ENCODE assay signal across 31 cellular contexts in the genomic region with DNA sequence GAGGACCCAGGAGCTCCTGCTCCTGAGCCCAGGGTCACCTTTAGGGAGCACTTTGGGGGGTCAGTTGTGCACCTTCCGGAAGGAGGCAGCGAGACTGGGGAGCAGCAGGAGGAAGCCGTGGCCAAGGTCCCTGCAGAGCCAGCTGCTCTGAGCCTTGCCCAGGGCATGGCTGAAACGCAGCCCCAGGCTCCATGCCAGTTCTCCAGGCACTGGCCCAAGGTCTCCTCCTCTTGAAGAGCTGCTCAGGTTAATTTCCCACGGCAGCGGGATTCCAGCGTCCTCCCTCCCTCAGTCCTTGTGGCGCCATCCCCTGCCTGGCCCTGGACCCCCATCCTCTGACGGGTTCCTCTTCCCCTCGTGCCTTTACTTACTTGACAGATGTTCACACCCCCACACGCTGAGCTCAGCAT. TPM values are rescaled to one million over a fixed set of nuclear protein-coding genes. Genes with fewer than 3 reads are reported as not detected.
DNase-seq lines count a peak whose midpoint lies in the region; ATAC-seq and TF ChIP-seq lines count a peak whose summit lies in the region.
"Had no signal": no experiment of that assay in that cellular context is flagged by ENCODE, and none has a peak within 500 bp of the region (broad histone marks: within the 10 kb centered on the region; RNA-seq: fewer than 3 reads in every experiment).

No MANE protein-coding gene starts in this region.

- no peak overlapping the region for H4K91ac ChIP-seq in neuronal stem cell (ENCODE audit: low read depth, low read length, poor library complexity)

- no peaks in the 10 kb centered on the region for H3K9me3 Mint-ChIP-seq in activated naive CD4-positive, alpha-beta T cell treated with anti-CD3 and anti-CD28 coated beads for 36 hours
- H3K9me3 Mint-ChIP-seq: CD8-positive, alpha-beta T cell; endodermal cell; natural killer cell had no signal

- CTCF ChIA-PET in SK-N-SH (lab: Yijun Ruan, JAX) (no interaction called here), HEK293T (lab: Yijun Ruan, JAX) (no interaction called here)
- CTCF ChIA-PET in activated naive CD4-positive, alpha-beta T cell treated with anti-CD3 and anti-CD28 coated beads for 36 hours (lab: Charles Lee): no interaction called here

- H3K27ac ChIP-seq in SK-N-SH (ENCODE audit: low read depth in 2 of 2, low read length in 1 of 2) (no peak overlapping the region), BLaER1 (no peak overlapping the region), neuronal stem cell (replicated peaks; ENCODE audit: low read length) (no peak overlapping the region), transverse colon (no peak overlapping the region)
- H3K27ac ChIP-seq: A549, HL-60, KMS-11, thoracic aorta, vagina had no signal

- H3K27me3 ChIP-seq in SK-N-SH (ENCODE audit: insufficient read depth): peaks cover 6% of the 10 kb centered on the region; the same call in 1 of the 2 replicates
- H3K27me3 ChIP-seq in BLaER1: peaks cover 22% of the 10 kb centered on the region; the same call in 1 of the 2 replicates
- H3K27me3 ChIP-seq in neuronal stem cell (ENCODE audit: control insufficient read depth in 3 of 3, insufficient read depth in 3 of 3, low read depth in 1 of 3, low read length in 3 of 3): peaks cover 0 to 59% (median 4%) of the 10 kb centered on the region in 3 experiments
- H3K27me3 ChIP-seq in transverse colon: no peaks in the 10 kb centered on the region
- H3K27me3 ChIP-seq: vagina had no signal

- H3K27ac Mint-ChIP-seq in activated naive CD4-positive, alpha-beta T cell treated with anti-CD3 and anti-CD28 coated beads for 36 hours: no peak overlapping the region
- H3K27ac Mint-ChIP-seq: CD8-positive, alpha-beta T cell; endodermal cell; natural killer cell had no signal

- no peak overlapping the region for H4K8ac ChIP-seq in neuronal stem cell (ENCODE audit: low read depth, low read length)

- POLR2A ChIA-PET in SK-N-SH (lab: Yijun Ruan, JAX): no interaction called here
- POLR2A ChIA-PET in HEK293T (lab: Yijun Ruan, JAX): no interaction called here

- H3K4me2 ChIP-seq in SK-N-SH (no peak overlapping the region), BLaER1 (peak overlapping the region; percentile 48), neuronal stem cell (ENCODE audit: insufficient read depth, low read length, poor library complexity, severe bottlenecking) (no peak overlapping the region)
- H3K4me2 ChIP-seq: A549, KMS-11 had no signal

- ATAC-seq in SK-N-SH treated with all-trans-retinoic acid at 6 μM for 48 hours: no peak
- ATAC-seq: CD8-positive, alpha-beta T cell; mucosa of descending colon; natural killer cell; Panc1; stimulated activated naive CD8-positive, alpha-beta T cell treated with anti-CD3 and anti-CD28 coated beads, Interleukin-15, Interleukin-2, amounts not matched to agents 100 U/mL and 50 U/mL, for 24 hours had no signal

- intact Hi-C loops in transverse colon (cut with DNase I; ENCODE audit: low total_unique reads): no loop called here
- intact Hi-C loops in activated naive CD4-positive, alpha-beta T cell treated with anti-CD3 and anti-CD28 coated beads for 36 hours (cut with micrococcal nuclease): no loop called here

- in situ Hi-C loops in transverse colon (cut with MboI; ENCODE audit: low pct_ligation_motif_present in 1 of 4, low pct_unique_long_range_greater_than_20kb in 1 of 4, low sequenced_read_pairs in 3 of 4): no loop called here

- H3K36me3 ChIP-seq in SK-N-SH (replicated peaks in 1 of 2; ENCODE audit: control insufficient read depth in 1 of 2, insufficient read depth in 2 of 2, low read length in 1 of 2): no peaks in the 10 kb centered on the region
- H3K36me3 ChIP-seq in BLaER1: no peaks in the 10 kb centered on the region
- no peaks in the 10 kb centered on the region for H3K36me3 ChIP-seq in neuronal stem cell (replicated peaks in 1 of 2; ENCODE audit: control insufficient read depth in 2 of 2, insufficient read depth in 2 of 2, low read length in 2 of 2)
- no peaks in the 10 kb centered on the region for H3K36me3 ChIP-seq in transverse colon
- H3K36me3 ChIP-seq: thoracic aorta, vagina had no signal

- no peak for TF ChIP-seq RAD21 in SK-N-SH (IDR thresholded peaks at IDR 0.05; ENCODE audit: low read length)

- no peaks in the 10 kb centered on the region for H3K36me3 Mint-ChIP-seq in activated naive CD4-positive, alpha-beta T cell treated with anti-CD3 and anti-CD28 coated beads for 36 hours (ENCODE audit: low read depth)
- H3K36me3 Mint-ChIP-seq: natural killer cell had no signal

- H3K4me3 ChIP-seq in SK-N-SH (ENCODE audit: low read depth in 2 of 2, low read length in 1 of 2): no peak overlapping the region
- no peak overlapping the region for H3K4me3 ChIP-seq in BLaER1
- H3K4me3 ChIP-seq in LNCaP clone FGC (ENCODE audit: low read depth, low read length): no peak overlapping the region
- H3K4me3 ChIP-seq in neuronal stem cell (ENCODE audit: low read length in 2 of 2): no peak overlapping the region
- H3K4me3 ChIP-seq in transverse colon: no peak overlapping the region
- H3K4me3 ChIP-seq: A549, mucosa of descending colon, thoracic aorta, vagina had no signal

- no peak overlapping the region for H3K4ac ChIP-seq in neuronal stem cell (ENCODE audit: low read length)

- no peaks in the 10 kb centered on the region for H3K79me2 ChIP-seq in SK-N-SH (ENCODE audit: insufficient read depth)

- WGBS in SK-N-SH (ENCODE audit: low lambda C conversion rate): 72% methylated on average over 8 of the region's 11 CpGs
- no CpG with 5 or more reads among the region's 11 CpGs for WGBS in neuronal stem cell (ENCODE audit: extremely low coverage in 2 of 2, insufficient read length in 2 of 2, insufficient replicate concordance in 1 of 2), 2 donors
- 44 to 52% methylated on average over 4 to 11 of the region's 11 CpGs for WGBS in transverse colon (ENCODE audit: low coverage in 1 of 2), 2 donors

- H4K20me1 ChIP-seq in SK-N-SH (ENCODE audit: insufficient read depth) (no peaks in the 10 kb centered on the region), BLaER1 (peaks cover 20% of the 10 kb centered on the region; the same call in 1 of the 2 replicates)

- H3K14ac ChIP-seq in neuronal stem cell (ENCODE audit: low read length): no peak overlapping the region

- H2AK5ac ChIP-seq in neuronal stem cell (ENCODE audit: low read depth, low read length): peak overlapping the region; percentile 84

- H2AFZ ChIP-seq in SK-N-SH (ENCODE audit: low read depth) (no peak overlapping the region), neuronal stem cell (ENCODE audit: low read length) (no peak overlapping the region)

- TF ChIP-seq CTCF in SK-N-SH (IDR thresholded peaks at IDR 0.05) (no peak), LNCaP clone FGC (IDR thresholded peaks at IDR 0.05; ENCODE audit: control insufficient read depth, extremely low read depth, insufficient read depth) (no peak), transverse colon (IDR thresholded peaks at IDR 0.05) (no peak)

- no peak overlapping the region for H3K18ac ChIP-seq in neuronal stem cell (ENCODE audit: low read length)

- peaks cover 22% of the 10 kb centered on the region for H3K4me1 Mint-ChIP-seq in activated naive CD4-positive, alpha-beta T cell treated with anti-CD3 and anti-CD28 coated beads for 36 hours (ENCODE audit: low read depth)

- H3K27me3 Mint-ChIP-seq in activated naive CD4-positive, alpha-beta T cell treated with anti-CD3 and anti-CD28 coated beads for 36 hours (ENCODE audit: low read depth): peaks cover 6% of the 10 kb centered on the region

- H2BK5ac ChIP-seq in neuronal stem cell (ENCODE audit: low read length): no peak overlapping the region

- peak overlapping the region; percentile 67 for H2BK15ac ChIP-seq in neuronal stem cell (ENCODE audit: low read length)

- H3K4me1 ChIP-seq in SK-N-SH (ENCODE audit: control insufficient read depth in 1 of 2, insufficient read depth in 2 of 2, low read depth in 1 of 2, low read length in 1 of 2): peaks cover 0 to 11% of the 10 kb centered on the region in 2 experiments; a peak in 1 of 4 replicates
- H3K4me1 ChIP-seq in BLaER1: peaks cover 25% of the 10 kb centered on the region
- peaks cover 5 to 8% of the 10 kb centered on the region in 2 donors for H3K4me1 ChIP-seq in neuronal stem cell (ENCODE audit: control insufficient read depth in 2 of 2, insufficient read depth in 1 of 2, low read depth in 1 of 2, low read length in 2 of 2)
- peaks cover 0 to 8% (median 2%) of the 10 kb centered on the region in 4 donors for H3K4me1 ChIP-seq in transverse colon
- H3K4me1 ChIP-seq: A549 had no signal

- no peak overlapping the region for H2BK12ac ChIP-seq in neuronal stem cell (ENCODE audit: low read length)

- peak overlapping the region; percentile 58 for H3K23ac ChIP-seq in neuronal stem cell (ENCODE audit: low read depth, low read length, poor library complexity)

- H2BK120ac ChIP-seq in neuronal stem cell (ENCODE audit: low read depth, low read length): peak overlapping the region; percentile 41

- TF ChIP-seq EP300 in SK-N-SH (IDR thresholded peaks at IDR 0.05; ENCODE audit: borderline replicate concordance in 1 of 2, low read depth in 1 of 2, low read length in 1 of 2) (no peak), transverse colon (IDR thresholded peaks at IDR 0.05; ENCODE audit: low read depth) (no peak)

- H3F3A ChIP-seq in SK-N-SH (replicated peaks; ENCODE audit: insufficient read depth): no peaks in the 10 kb centered on the region

- H3K9me3 ChIP-seq in SK-N-SH: no peaks in the 10 kb centered on the region
- H3K9me3 ChIP-seq in BLaER1: no peaks in the 10 kb centered on the region
- H3K9me3 ChIP-seq in neuronal stem cell (replicated peaks in 1 of 2; ENCODE audit: control insufficient read depth in 2 of 2, insufficient read depth in 1 of 2, low read depth in 1 of 2, low read length in 2 of 2): no peaks in the 10 kb centered on the region
- H3K9me3 ChIP-seq in transverse colon: no peaks in the 10 kb centered on the region
- H3K9me3 ChIP-seq: A549, mucosa of descending colon, thoracic aorta, vagina had no signal

- no peaks in the 10 kb centered on the region for H3K79me1 ChIP-seq in neuronal stem cell (ENCODE audit: low read depth, low read length)

- H3K9me2 ChIP-seq in SK-N-SH: no peaks in the 10 kb centered on the region

- no peak for TF ChIP-seq POLR2A in transverse colon (IDR thresholded peaks at IDR 0.05)

- no peak overlapping the region for H3K4me3 Mint-ChIP-seq in activated naive CD4-positive, alpha-beta T cell treated with anti-CD3 and anti-CD28 coated beads for 36 hours
- H3K4me3 Mint-ChIP-seq: CD8-positive, alpha-beta T cell; endodermal cell had no signal

- DNase-seq in SK-N-SH: peak; percentile 15
- DNase-seq in LNCaP clone FGC (ENCODE audit: low read depth): peak; percentile 49
- DNase-seq in neuronal stem cell (ENCODE audit: low spot score): no peak
- DNase-seq in transverse colon: no peak
- no peak for DNase-seq in activated naive CD4-positive, alpha-beta T cell treated with anti-CD3 and anti-CD28 coated beads for 36 hours
- no peak for DNase-seq in HEK293T (ENCODE audit: extremely low spot score)
- DNase-seq: activated CD4-positive, alpha-beta T cell treated with anti-CD3 and anti-CD28 coated beads for 4 hours; activated gamma-delta T cell treated with Interleukin-2 at 50 U/mL for 16 hours; CD8-positive, alpha-beta T cell; cerebellar nuclear complex; dermis blood vessel endothelial cell; MM.1S; mucosa of descending colon; natural killer cell; NCI-H1417 treated with DMSO at 0.1 percent for 48 hours; NCI-H2029 treated with DMSO at 0.1 percent for 48 hours; NCI-H226; NCI-H69; occipital lobe; stimulated activated CD4-positive, alpha-beta T cell treated with anti-CD3 and anti-CD28 coated beads, Interleukin-2, amount 100 ng/mL, for 24 hours; stimulated activated naive CD8-positive, alpha-beta T cell treated with anti-CD3 and anti-CD28 coated beads, Interleukin-15, Interleukin-2, amounts not matched to agents 100 U/mL and 50 U/mL, for 24 hours; T-helper 9 cell had no signal

- no peak overlapping the region for H3K9ac ChIP-seq in SK-N-SH
- no peak overlapping the region for H3K9ac ChIP-seq in BLaER1
- H3K9ac ChIP-seq in neuronal stem cell (ENCODE audit: low read depth, low read length, poor library complexity): peak overlapping the region; percentile 9
- H3K9ac ChIP-seq: KMS-11 had no signal

RNA-seq across cellular contexts. Expression of gene CFAP46, which starts 16.5 kb away (rescaled TPM):
- 3.9 and 4.9 TPM in 2 replicates for polyA plus RNA-seq in SK-N-SH (2012; rRNA removed)
- 3.8 and 4.1 TPM in 2 replicates for polyA plus RNA-seq in SK-N-SH (2012; cell fraction: cytosol; rRNA removed)
- 9.4 and 11.4 TPM in 2 replicates for polyA plus RNA-seq in SK-N-SH (2012; cell fraction: nucleus; rRNA removed)
- polyA plus RNA-seq in neuronal stem cell (2013, experiment 1 of 2): 1.5 TPM
- 1.4 TPM for polyA plus RNA-seq in neuronal stem cell (2013, experiment 2 of 2)
- total RNA-seq in transverse colon: not detected
- not detected for total RNA-seq in activated naive CD4-positive, alpha-beta T cell treated with anti-CD3 and anti-CD28 coated beads for 36 hours
- total RNA-seq: CD8-positive, alpha-beta T cell; thoracic aorta; vagina had no signal

Comparison
In these comparisons a context has a peak if more than half of its experiments do, and no peak if none do; other contexts are left out.
1. DNase-seq: peak in SK-N-SH (single experiment) and LNCaP clone FGC (single experiment); none in neuronal stem cell (single experiment), transverse colon (single experiment), activated naive CD4-positive, alpha-beta T cell treated with anti-CD3 and anti-CD28 coated beads for 36 hours (single experiment) and HEK293T (single experiment).